ENCODE assay signal across 7 cellular contexts in genomic region chr19:8291333-8291732, GRCh38. TPM values are rescaled to one million over a fixed set of nuclear protein-coding genes. Genes with fewer than 3 reads are reported as not detected.
DNase-seq lines count a peak whose midpoint lies in the region; ATAC-seq and TF ChIP-seq lines count a peak whose summit lies in the region.
"Not testable (repeated sequence)": the region's sequence is repeated elsewhere in the genome, so short reads cannot be mapped to it uniquely, and the experiment has no call there.
"Had no signal": no experiment of that assay in that cellular context is flagged by ENCODE, and none has a peak within 500 bp of the region (broad histone marks: within the 10 kb centered on the region; RNA-seq: fewer than 3 reads in every experiment).

No MANE protein-coding gene starts in this region.

- H3K4me3 ChIP-seq in heart left ventricle, right lobe of liver: not testable (repeated sequence)

- not testable (repeated sequence) for H3K9me3 ChIP-seq in CD4-positive, alpha-beta T cell (ENCODE audit: control insufficient read depth, low read length); heart left ventricle; right lobe of liver

- not testable (repeated sequence) for H3K36me3 Mint-ChIP-seq in CD4-positive, alpha-beta T cell (ENCODE audit: low read depth); activated T-helper 17 cell treated with anti-CD3 and anti-CD28 coated beads, Interleukin-2, amount 50 U/mL, for 72 hours (ENCODE audit: low read depth); stimulated activated effector memory CD8-positive, alpha-beta T cell treated with anti-CD3 and anti-CD28 coated beads, Interleukin-12 subunit alpha, Interleukin-12 subunit beta, amount 100 ng/mL, for 72 hours

- H3K4me3 Mint-ChIP-seq in CD4-positive, alpha-beta T cell; activated T-helper 17 cell treated with anti-CD3 and anti-CD28 coated beads, Interleukin-2, amount 50 U/mL, for 72 hours; stimulated activated effector memory CD8-positive, alpha-beta T cell treated with anti-CD3 and anti-CD28 coated beads, Interleukin-12 subunit alpha, Interleukin-12 subunit beta, amount 100 ng/mL, for 72 hours: not testable (repeated sequence)

- ATAC-seq in CD4-positive, alpha-beta T cell (ENCODE audit: poor library complexity) = peak; percentile 51
- ATAC-seq in SK-N-SH treated with all-trans-retinoic acid at 6 μM for 48 hours (peak; percentile 82), heart left ventricle (peak; percentile 47 to 76 (median 72)), right lobe of liver (peak; percentile 72 to 87 (median 82))
- peak; percentile 60 for ATAC-seq in activated T-helper 17 cell treated with anti-CD3 and anti-CD28 coated beads, Interleukin-2, amount 50 U/mL, for 72 hours (replicated peaks)
- peak; percentile 58 for ATAC-seq in stimulated activated effector memory CD8-positive, alpha-beta T cell treated with anti-CD3 and anti-CD28 coated beads, Interleukin-12 subunit alpha, Interleukin-12 subunit beta, amount 100 ng/mL, for 72 hours

- H3K9me3 Mint-ChIP-seq in CD4-positive, alpha-beta T cell; activated T-helper 17 cell treated with anti-CD3 and anti-CD28 coated beads, Interleukin-2, amount 50 U/mL, for 72 hours; stimulated activated effector memory CD8-positive, alpha-beta T cell treated with anti-CD3 and anti-CD28 coated beads, Interleukin-12 subunit alpha, Interleukin-12 subunit beta, amount 100 ng/mL, for 72 hours: not testable (repeated sequence)

- H3K27ac Mint-ChIP-seq in CD4-positive, alpha-beta T cell; activated T-helper 17 cell treated with anti-CD3 and anti-CD28 coated beads, Interleukin-2, amount 50 U/mL, for 72 hours; stimulated activated effector memory CD8-positive, alpha-beta T cell treated with anti-CD3 and anti-CD28 coated beads, Interleukin-12 subunit alpha, Interleukin-12 subunit beta, amount 100 ng/mL, for 72 hours: not testable (repeated sequence)

- not testable (repeated sequence) for H3K27me3 Mint-ChIP-seq in CD4-positive, alpha-beta T cell; activated T-helper 17 cell treated with anti-CD3 and anti-CD28 coated beads, Interleukin-2, amount 50 U/mL, for 72 hours

- WGBS in heart left ventricle, 4 donors = no CpG with 5 or more reads among the region's 9 CpGs
- WGBS in right lobe of liver (ENCODE audit: insufficient coverage, low coverage, low lambda C conversion rate, missing lambda C conversion rate) = no CpG with 5 or more reads among the region's 9 CpGs

- H3K27me3 ChIP-seq in CD4-positive, alpha-beta T cell (ENCODE audit: control insufficient read depth, insufficient read depth, low read length); heart left ventricle; right lobe of liver: not testable (repeated sequence)

- not testable (repeated sequence) for DNase-seq in CD4-positive, alpha-beta T cell; heart left ventricle; right lobe of liver; stimulated activated effector memory CD8-positive, alpha-beta T cell treated with anti-CD3 and anti-CD28 coated beads, Interleukin-12 subunit alpha, Interleukin-12 subunit beta, amount 100 ng/mL, for 72 hours (ENCODE audit: low spot score in 2 of 2)

- not testable (repeated sequence) for H3K27ac ChIP-seq in CD4-positive, alpha-beta T cell (ENCODE audit: low read depth, low read length); heart left ventricle; right lobe of liver

- POLR2A ChIA-PET in CD4-positive, alpha-beta T cell (lab: Charles Lee) = not testable (repeated sequence)

- H3K4me1 ChIP-seq in heart left ventricle, right lobe of liver: not testable (repeated sequence)

- H3K36me3 ChIP-seq in heart left ventricle, right lobe of liver: not testable (repeated sequence)

- not testable (repeated sequence) for H3K4me1 Mint-ChIP-seq in CD4-positive, alpha-beta T cell (ENCODE audit: low read depth); activated T-helper 17 cell treated with anti-CD3 and anti-CD28 coated beads, Interleukin-2, amount 50 U/mL, for 72 hours; stimulated activated effector memory CD8-positive, alpha-beta T cell treated with anti-CD3 and anti-CD28 coated beads, Interleukin-12 subunit alpha, Interleukin-12 subunit beta, amount 100 ng/mL, for 72 hours

- intact Hi-C loops in CD4-positive, alpha-beta T cell (cut with DNase I, micrococcal nuclease); heart left ventricle (cut with DNase I); right lobe of liver (cut with DNase I): not testable (repeated sequence)

- CTCF ChIA-PET in CD4-positive, alpha-beta T cell (lab: Charles Lee) = not testable (repeated sequence)

- TF ChIP-seq POLR2A in heart left ventricle (IDR thresholded peaks at IDR 0.05); right lobe of liver (IDR thresholded peaks at IDR 0.05): not testable (repeated sequence)

- TF ChIP-seq CTCF in CD4-positive, alpha-beta T cell (IDR thresholded peaks at IDR 0.05); heart left ventricle (IDR thresholded peaks at IDR 0.05); right lobe of liver (IDR thresholded peaks at IDR 0.05): not testable (repeated sequence)

RNA-seq across cellular contexts. Expression of gene CD320, which starts 16.8 kb away (rescaled TPM):
- 10 to 100 TPM; 17.1 to 17.6 TPM for total RNA-seq in CD4-positive, alpha-beta T cell
- total RNA-seq in activated T-helper 17 cell treated with anti-CD3 and anti-CD28 coated beads, Interleukin-2, amount 50 U/mL, for 72 hours = 10 to 100 TPM; 49.0 to 87.8 TPM
- total RNA-seq in heart left ventricle = 10 to 100 TPM; 17.7 to 74.8 (median 35.7) TPM
- 10 to 100 TPM; 37.8 to 70.5 TPM for polyA plus RNA-seq in heart left ventricle
- total RNA-seq in right lobe of liver = 10 to 100 TPM in 5 of 6 experiments, 1 to 10 TPM in 1; 8.8 to 43.2 (median 11.5) TPM

RNA-seq across cellular contexts. Expression of gene NDUFA7, which starts 29.8 kb away (rescaled TPM):
- 10 to 100 TPM; 42.0 to 42.7 TPM for total RNA-seq in CD4-positive, alpha-beta T cell
- total RNA-seq in activated T-helper 17 cell treated with anti-CD3 and anti-CD28 coated beads, Interleukin-2, amount 50 U/mL, for 72 hours = 10 to 100 TPM; 42.6 to 51.3 TPM
- total RNA-seq in heart left ventricle (100 to 1,000 TPM in 4 of 9 donors, 10 to 100 TPM in 5; 74.5 to 179 (median 93.6) TPM), right lobe of liver (10 to 100 TPM; 20.8 to 60.5 (median 25.9) TPM)
- polyA plus RNA-seq in heart left ventricle = 100 to 1,000 TPM; 168 to 393 TPM

RNA-seq across cellular contexts. Expression of gene RPS28, which starts 30.0 kb away (rescaled TPM):
- 1,000 to 10,000 TPM; 3,333 to 3,342 TPM for total RNA-seq in CD4-positive, alpha-beta T cell
- total RNA-seq in activated T-helper 17 cell treated with anti-CD3 and anti-CD28 coated beads, Interleukin-2, amount 50 U/mL, for 72 hours = 1,000 to 10,000 TPM; 2,364 to 2,621 TPM
- total RNA-seq in heart left ventricle (1,000 to 10,000 TPM in 6 of 9 donors, 100 to 1,000 TPM in 3; 271 to 1,278 (median 1,186) TPM), right lobe of liver (100 to 1,000 TPM; 147 to 669 (median 564) TPM)
- polyA plus RNA-seq in heart left ventricle = 100 to 1,000 TPM; 410 to 899 TPM

RNA-seq across cellular contexts. Expression of gene KANK3, which starts 51.7 kb away (rescaled TPM):
- total RNA-seq in CD4-positive, alpha-beta T cell = 1 to 10 TPM in 1 of 2 experiments, under 1 TPM in 1; 0.87 to 1.1 TPM
- total RNA-seq in activated T-helper 17 cell treated with anti-CD3 and anti-CD28 coated beads, Interleukin-2, amount 50 U/mL, for 72 hours = 1 to 10 TPM; 1.4 to 6.3 TPM
- total RNA-seq in heart left ventricle = 10 to 100 TPM; 12.3 to 33.6 (median 15.9) TPM
- 10 to 100 TPM; 16.9 to 19.4 TPM for polyA plus RNA-seq in heart left ventricle
- total RNA-seq in right lobe of liver = 1 to 10 TPM; 2.9 to 6.0 (median 4.2) TPM
- polyA plus RNA-seq: CD14-positive monocyte had no signal
